ENCODE assay signal across 1 cellular context in genomic region chr1:155241069-155241679, GRCh38.
TF ChIP-seq lines count a peak whose summit lies in the region.

No MANE protein-coding gene starts in this region.

TF ChIP-seq in HEK293, 187 proteins besides CTCF, POLR2A, EP300 and RAD21 (continued from another document and continues in another):
- TF ChIP-seq ZNF221 (tag by site-specific recombination; IDR thresholded peaks at IDR 0.05; ENCODE audit: borderline replicate concordance) (no peak), KLF16 (tag by site-specific recombination; IDR thresholded peaks at IDR 0.05) (no peak), ZNF175 (tag by site-specific recombination; IDR thresholded peaks at IDR 0.05) (no peak), ZBTB6 (tag by site-specific recombination; IDR thresholded peaks at IDR 0.05) (peak; percentile 17; the same call in 1 of the 2 replicates), ZNF433 (tag by site-specific recombination; IDR thresholded peaks at IDR 0.05; ENCODE audit: low read depth) (no peak), ZNF558 (tag by site-specific recombination; IDR thresholded peaks at IDR 0.05) (no peak; the same call in 1 of the 2 replicates), ZFP69B (tag by site-specific recombination; IDR thresholded peaks at IDR 0.05) (no peak), ZNF423 (tag by site-specific recombination; IDR thresholded peaks at IDR 0.05) (no peak), ZNF2 (tag by site-specific recombination; IDR thresholded peaks at IDR 0.05) (no peak), ZNF529 (tag by site-specific recombination; IDR thresholded peaks at IDR 0.05; ENCODE audit: insufficient replicate concordance) (no peak), PRDM6 (tag by site-specific recombination; IDR thresholded peaks at IDR 0.05) (no peak), BCL11A (tag by site-specific recombination; IDR thresholded peaks at IDR 0.05; ENCODE audit: low read depth) (no peak), ZNF48 (tag by site-specific recombination; IDR thresholded peaks at IDR 0.05) (no peak), ZNF169 (tag by site-specific recombination; IDR thresholded peaks at IDR 0.05) (no peak), RBAK (tag by site-specific recombination; IDR thresholded peaks at IDR 0.05) (no peak), ZNF777 (tag by site-specific recombination; IDR thresholded peaks at IDR 0.05; ENCODE audit: borderline replicate concordance) (no peak), ZNF692 (tag by site-specific recombination; IDR thresholded peaks at IDR 0.05) (no peak), ZNF585B (tag by site-specific recombination; IDR thresholded peaks at IDR 0.05) (no peak), ZNF398 (tag by site-specific recombination; IDR thresholded peaks at IDR 0.05) (no peak), TRIM28 (IDR thresholded peaks at IDR 0.05; ENCODE audit: borderline replicate concordance, low read length) (no peak), ZNF843 (tag by site-specific recombination; IDR thresholded peaks at IDR 0.05) (peak; percentile 39; the same call in 1 of the 2 replicates), OVOL3 (tag by site-specific recombination; IDR thresholded peaks at IDR 0.05) (peak; percentile 55; the same call in 1 of the 2 replicates), ZNF37A (tag by site-specific recombination; IDR thresholded peaks at IDR 0.05) (no peak), SP7 (tag by site-specific recombination; IDR thresholded peaks at IDR 0.05) (peak; percentile 67), YY1 (tag by site-specific recombination; IDR thresholded peaks at IDR 0.05) (peak; percentile 93), ZBTB11 (tag by site-specific recombination; conservative IDR thresholded peaks at IDR 0.05; ENCODE audit: low read depth) (no peak), MZF1 (tag by site-specific recombination; IDR thresholded peaks at IDR 0.05; ENCODE audit: borderline replicate concordance) (no peak), ZBTB17 (tag by site-specific recombination; IDR thresholded peaks at IDR 0.05) (peak; percentile 96), ZNF362 (tag by site-specific recombination; IDR thresholded peaks at IDR 0.05) (no peak), PRDM4 (tag by site-specific recombination; IDR thresholded peaks at IDR 0.05) (no peak), ZFP37 (tag by site-specific recombination; IDR thresholded peaks at IDR 0.05) (no peak), IKZF3 (tag by site-specific recombination; IDR thresholded peaks at IDR 0.05) (peak; percentile 79), ZBTB21 (tag by site-specific recombination; IDR thresholded peaks at IDR 0.05) (0 out of 2 replicates have a peak, but pooled peaks have one; percentile 16), ZNF292 (tag by site-specific recombination; IDR thresholded peaks at IDR 0.05; ENCODE audit: borderline replicate concordance, low read depth) (no peak), SCRT1 (tag by site-specific recombination; IDR thresholded peaks at IDR 0.05; ENCODE audit: borderline replicate concordance) (no peak), ZNF280D (tag by site-specific recombination; IDR thresholded peaks at IDR 0.05) (no peak), ZNF155 (tag by site-specific recombination; IDR thresholded peaks at IDR 0.05) (no peak), ZNF354C (tag by site-specific recombination; IDR thresholded peaks at IDR 0.05; ENCODE audit: borderline replicate concordance, low read depth) (no peak), ZIC2 (tag by site-specific recombination; IDR thresholded peaks at IDR 0.05) (no peak), PRDM1 (tag by site-specific recombination; IDR thresholded peaks at IDR 0.05) (no peak), SP2 (tag by site-specific recombination; IDR thresholded peaks at IDR 0.05) (no peak), SALL2 (tag by site-specific recombination; IDR thresholded peaks at IDR 0.05; ENCODE audit: borderline replicate concordance) (no peak), ZNF114 (tag by site-specific recombination; IDR thresholded peaks at IDR 0.05) (no peak)
- TF ChIP-seq, protein P1, sequence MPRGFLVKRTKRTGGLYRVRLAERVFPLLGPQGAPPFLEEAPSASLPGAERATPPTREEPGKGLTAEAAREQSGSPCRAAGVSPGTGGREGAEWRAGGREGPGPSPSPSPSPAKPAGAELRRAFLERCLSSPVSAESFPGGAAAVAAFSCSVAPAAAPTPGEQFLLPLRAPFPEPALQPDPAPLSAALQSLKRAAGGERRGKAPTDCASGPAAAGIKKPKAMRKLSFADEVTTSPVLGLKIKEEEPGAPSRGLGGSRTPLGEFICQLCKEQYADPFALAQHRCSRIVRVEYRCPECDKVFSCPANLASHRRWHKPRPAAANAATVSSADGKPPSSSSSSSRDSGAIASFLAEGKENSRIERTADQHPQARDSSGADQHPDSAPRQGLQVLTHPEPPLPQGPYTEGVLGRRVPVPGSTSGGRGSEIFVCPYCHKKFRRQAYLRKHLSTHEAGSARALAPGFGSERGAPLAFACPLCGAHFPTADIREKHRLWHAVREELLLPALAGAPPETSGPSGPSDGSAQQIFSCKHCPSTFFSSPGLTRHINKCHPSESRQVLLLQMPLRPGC (tag by site-specific recombination; IDR thresholded peaks at IDR 0.05) = peak; percentile 60; the same call in 1 of the 2 replicates
- TF ChIP-seq, protein P2, sequence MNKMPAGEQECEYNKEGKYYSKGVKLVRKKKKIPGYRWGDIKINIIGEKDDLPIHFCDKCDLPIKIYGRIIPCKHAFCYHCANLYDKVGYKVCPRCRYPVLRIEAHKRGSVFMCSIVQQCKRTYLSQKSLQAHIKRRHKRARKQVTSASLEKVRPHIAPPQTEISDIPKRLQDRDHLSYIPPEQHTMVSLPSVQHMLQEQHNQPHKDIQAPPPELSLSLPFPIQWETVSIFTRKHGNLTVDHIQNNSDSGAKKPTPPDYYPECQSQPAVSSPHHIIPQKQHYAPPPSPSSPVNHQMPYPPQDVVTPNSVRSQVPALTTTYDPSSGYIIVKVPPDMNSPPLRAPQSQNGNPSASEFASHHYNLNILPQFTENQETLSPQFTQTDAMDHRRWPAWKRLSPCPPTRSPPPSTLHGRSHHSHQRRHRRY (tag by site-specific recombination; IDR thresholded peaks at IDR 0.05) = no peak
